8 cellular contexts compared by ENCODE assay signal in genomic region chr21:41957991-41958766, GRCh38. TPM values are rescaled to one million over a fixed set of nuclear protein-coding genes. Genes with fewer than 3 reads are reported as not detected.
A peak's percentile ranks its signal among the peaks of the same experiment; 100 is the strongest.
DNase-seq lines count a peak whose midpoint lies in the region; ATAC-seq and TF ChIP-seq lines count a peak whose summit lies in the region.

No MANE protein-coding gene starts in this region.

- no peak overlapping the region for H3K4me3 Mint-ChIP-seq in CD4-positive, alpha-beta T cell

- peaks cover 20% of the 10 kb centered on the region for H3K27me3 Mint-ChIP-seq in CD4-positive, alpha-beta T cell

- H3K27ac Mint-ChIP-seq in CD4-positive, alpha-beta T cell: no peak overlapping the region

- peaks cover 14% of the 10 kb centered on the region for H3K4me1 Mint-ChIP-seq in CD4-positive, alpha-beta T cell (ENCODE audit: low read depth)

- DNase-seq in HFF-Myc (ENCODE audit: extremely low read depth, low read depth) (peak; percentile 96), T1000 (lab: John Stamatoyannopoulos, UW) (peak; percentile 45), Right ventricle myocardium superior (peak; percentile 78), sigmoid colon (peak; percentile 93)
- DNase-seq in CD4-positive, alpha-beta T cell: no peak

- no peaks in the 10 kb centered on the region for H3K9me3 ChIP-seq in sigmoid colon
- H3K9me3 ChIP-seq in CD4-positive, alpha-beta T cell (ENCODE audit: control insufficient read depth, low read length): no peaks in the 10 kb centered on the region

- no peak overlapping the region for H3K4me3 ChIP-seq in HFF-Myc (replicated peaks; ENCODE audit: low read depth, low read length)
- no peak overlapping the region for H3K4me3 ChIP-seq in sigmoid colon

- 50 to 65% methylated on average over 24 of the region's 24 CpGs for WGBS in sigmoid colon, 2 donors

- no peak for TF ChIP-seq POLR2A in sigmoid colon (IDR thresholded peaks at IDR 0.05)

- no peaks in the 10 kb centered on the region for H3K9me3 Mint-ChIP-seq in CD4-positive, alpha-beta T cell

- TF ChIP-seq EP300 in sigmoid colon (IDR thresholded peaks at IDR 0.05): no peak

- CTCF ChIA-PET in CD4-positive, alpha-beta T cell (lab: Charles Lee): no interaction called here

- POLR2A ChIA-PET in CD4-positive, alpha-beta T cell (lab: Charles Lee): no interaction called here

- no peaks in the 10 kb centered on the region for H3K36me3 Mint-ChIP-seq in CD4-positive, alpha-beta T cell (ENCODE audit: low read depth)

- TF ChIP-seq CTCF in HFF-Myc (IDR thresholded peaks at IDR 0.05; ENCODE audit: low read depth, low read length, missing control alignments) (peak; percentile 40), sigmoid colon (IDR thresholded peaks at IDR 0.05) (peak in 3 of 4 experiments; percentile 15 to 41 (median 32))
- no peak for TF ChIP-seq CTCF in CD4-positive, alpha-beta T cell (IDR thresholded peaks at IDR 0.05)

- no peaks in the 10 kb centered on the region for H3K36me3 ChIP-seq in sigmoid colon

- H3K27me3 ChIP-seq in sigmoid colon: no peaks in the 10 kb centered on the region
- H3K27me3 ChIP-seq in CD4-positive, alpha-beta T cell (ENCODE audit: control insufficient read depth, insufficient read depth, low read length): peaks cover 11% of the 10 kb centered on the region

- peak overlapping the region; percentile 54 to 70 (median 66) for H3K27ac ChIP-seq in sigmoid colon
- H3K27ac ChIP-seq in CD4-positive, alpha-beta T cell (ENCODE audit: low read depth, low read length): no peak overlapping the region

- intact Hi-C loops in Right ventricle myocardium superior (cut with DNase I): no loop called here
- intact Hi-C loops in sigmoid colon (cut with DNase I): no loop called here
- intact Hi-C loops in CD4-positive, alpha-beta T cell (cut with DNase I, micrococcal nuclease): no loop called here

- ATAC-seq in Right ventricle myocardium superior (ENCODE audit: poor library complexity) (peak; percentile 63), GM18517 (IDR thresholded peaks at IDR 0.05; ENCODE audit: unreplicated experiment) (no peak), GM21576 (IDR thresholded peaks at IDR 0.05; ENCODE audit: unreplicated experiment) (no peak), GM21367 (IDR thresholded peaks at IDR 0.05; ENCODE audit: unreplicated experiment) (no peak)
- no peak for ATAC-seq in CD4-positive, alpha-beta T cell (ENCODE audit: poor library complexity)

- H3K4me1 ChIP-seq in sigmoid colon: peaks cover 0 to 28% (median 20%) of the 10 kb centered on the region in 4 donors

RNA-seq across cellular contexts. Expression of gene C2CD2, which starts 4.4 kb away (rescaled TPM):
- total RNA-seq in Right ventricle myocardium superior (4.6 TPM), sigmoid colon (10 to 100 TPM; 19.0 to 45.1 (median 22.2) TPM)
- polyA plus RNA-seq in sigmoid colon: 1 to 10 TPM; 1.8 to 8.3 (median 3.7) TPM
- total RNA-seq in CD4-positive, alpha-beta T cell: 1 to 10 TPM; 8.2 to 8.8 TPM

RNA-seq across cellular contexts. Expression of gene ZBTB21, which starts 52.0 kb away (rescaled TPM):
- total RNA-seq in Right ventricle myocardium superior: 5.5 TPM
- 10 to 100 TPM in 1 of 4 donors, 1 to 10 TPM in 3; 6.9 to 14.7 (median 7.7) TPM for total RNA-seq in sigmoid colon
- 1 to 10 TPM; 1.8 to 2.9 (median 2.8) TPM for polyA plus RNA-seq in sigmoid colon
- 100 to 1,000 TPM; 132 to 139 TPM for total RNA-seq in CD4-positive, alpha-beta T cell

Comparison
In these comparisons a context has a peak if more than half of its experiments do, and no peak if none do; other contexts are left out.
1. DNase-seq: peak in HFF-Myc (single experiment), T1000 (single experiment), Right ventricle myocardium superior (single experiment) and sigmoid colon (single experiment); none in CD4-positive, alpha-beta T cell (0 of 10).
2. RNA of gene ZBTB21, which starts 52.0 kb away (total RNA-seq): 132 to 139 TPM in CD4-positive, alpha-beta T cell; 6.9 to 14.7 TPM in sigmoid colon and 5.5 TPM in Right ventricle myocardium superior (single experiment); every median in the first group is over 4 times any median in the second.